In genomic region chr3:71247221-71247947, GRCh38 we compare ENCODE assay signal across 10 cellular contexts.
DNase-seq lines count a peak whose midpoint lies in the region; ATAC-seq and TF ChIP-seq lines count a peak whose summit lies in the region.
"Had no signal": no experiment of that assay in that cellular context is flagged by ENCODE, and none has a peak within 500 bp of the region (broad histone marks: within the 10 kb centered on the region; RNA-seq: fewer than 3 reads in every experiment).

No MANE protein-coding gene starts in this region.

- H3K9me2 ChIP-seq in OCI-LY7 (ENCODE audit: insufficient read depth, low read length) = no peaks in the 10 kb centered on the region

- no peaks in the 10 kb centered on the region for H3K27me3 Mint-ChIP-seq in activated CD4-positive, alpha-beta T cell treated with anti-CD3 and anti-CD28 coated beads for 36 hours

- H2AFZ ChIP-seq in OCI-LY7 (ENCODE audit: low read length) = no peak overlapping the region

- DNase-seq in activated CD4-positive, alpha-beta T cell treated with anti-CD3 and anti-CD28 coated beads for 36 hours = no peak
- no peak for DNase-seq in activated CD4-positive, alpha-beta T cell treated with anti-CD3 and anti-CD28 coated beads for 1 hour
- peak; percentile 33 for DNase-seq in OCI-LY7 (ENCODE audit: low spot score)
- peak; percentile 15 for DNase-seq in germinal center (ENCODE audit: low spot score)
- no peak for DNase-seq in vagina (ENCODE audit: extremely low spot score in 2 of 2)
- no peak for DNase-seq in posterior vena cava (ENCODE audit: low spot score)
- DNase-seq in foreskin melanocyte = no peak
- DNase-seq: activated CD4-positive, alpha-beta T cell treated with anti-CD3 and anti-CD28 coated beads, Interleukin-2, amount 50 U/mL, for 4 hours had no signal

- H3K36me3 ChIP-seq in OCI-LY7 (ENCODE audit: insufficient read depth, low read length) (no peaks in the 10 kb centered on the region), stomach smooth muscle (ENCODE audit: control insufficient read depth in 2 of 2, insufficient read depth in 2 of 2, low read length in 2 of 2) (no peaks in the 10 kb centered on the region), vagina (no peaks in the 10 kb centered on the region)
- H3K36me3 ChIP-seq: BLaER1 treated with 17β-estradiol and CSF1 and Interleukin-3, amounts not matched to agents 10 nM and 100 nM had no signal

- POLR2A ChIA-PET in activated CD4-positive, alpha-beta T cell treated with anti-CD3 and anti-CD28 coated beads for 36 hours (lab: Charles Lee) = no interaction called here
- POLR2A ChIA-PET in OCI-LY7 (lab: Charles Lee) = interaction anchor here (1.1 kb wide), 1 partner anchor 11 kb away, joined by 3 read pairs; no protein-coding TSS in a partner anchor

- H3K9me3 ChIP-seq in OCI-LY7 (ENCODE audit: low read length) (no peaks in the 10 kb centered on the region), stomach smooth muscle (ENCODE audit: control insufficient read depth in 2 of 2, low read length in 2 of 2) (no peaks in the 10 kb centered on the region), vagina (no peaks in the 10 kb centered on the region)
- H3K9me3 ChIP-seq: BLaER1 treated with 17β-estradiol and CSF1 and Interleukin-3, amounts not matched to agents 10 nM and 100 nM had no signal

- ATAC-seq in activated CD4-positive, alpha-beta T cell treated with anti-CD3 and anti-CD28 coated beads for 36 hours = peak; percentile 67

- H3K79me2 ChIP-seq in OCI-LY7 (ENCODE audit: insufficient read depth, low read depth, low read length) = no peaks in the 10 kb centered on the region

- TF ChIP-seq CTCF in OCI-LY7 (conservative IDR thresholded peaks at IDR 0.05; ENCODE audit: low read length) = peak; percentile 29; the same call in 1 of the 2 replicates
- no peak for TF ChIP-seq CTCF in vagina (IDR thresholded peaks at IDR 0.05)

- H3K4me3 ChIP-seq in OCI-LY7 (ENCODE audit: low read depth, low read length, poor library complexity, severe bottlenecking) (no peak overlapping the region), stomach smooth muscle (ENCODE audit: low read length in 2 of 2) (no peak overlapping the region), vagina (no peak overlapping the region)
- H3K4me3 ChIP-seq: BLaER1 treated with 17β-estradiol and CSF1 and Interleukin-3, amounts not matched to agents 10 nM and 100 nM had no signal

- BruUV-seq in OCI-LY7 (replicated peaks; lab: Mats Ljungman, UMichigan) = no TSS peak

- H3K27ac Mint-ChIP-seq in activated CD4-positive, alpha-beta T cell treated with anti-CD3 and anti-CD28 coated beads for 36 hours = no peak overlapping the region

- no peak overlapping the region for H3K27ac ChIP-seq in OCI-LY7 (ENCODE audit: low read depth, low read length, poor library complexity, severe bottlenecking)
- H3K27ac ChIP-seq in stomach smooth muscle (ENCODE audit: low read length) = peak overlapping the region; percentile 37
- no peak overlapping the region for H3K27ac ChIP-seq in vagina
- H3K27ac ChIP-seq: BLaER1 treated with 17β-estradiol and CSF1 and Interleukin-3, amounts not matched to agents 10 nM and 100 nM had no signal

- no peaks in the 10 kb centered on the region for H4K20me1 ChIP-seq in OCI-LY7 (ENCODE audit: insufficient read depth, low read length)
- H4K20me1 ChIP-seq: BLaER1 treated with 17β-estradiol and CSF1 and Interleukin-3, amounts not matched to agents 10 nM and 100 nM had no signal

- CTCF ChIA-PET in activated CD4-positive, alpha-beta T cell treated with anti-CD3 and anti-CD28 coated beads for 36 hours (lab: Charles Lee) = interaction anchor here (1.7 kb wide), 1 partner anchor 10 kb away, joined by 6 read pairs; no protein-coding TSS in a partner anchor
- CTCF ChIA-PET in OCI-LY7 (lab: Charles Lee; ENCODE audit: unreplicated experiment) = no interaction called here

- H3K4me1 ChIP-seq in OCI-LY7 (ENCODE audit: insufficient read depth, low read length, poor library complexity, severe bottlenecking) = no peaks in the 10 kb centered on the region
- H3K4me1 ChIP-seq in stomach smooth muscle (ENCODE audit: control insufficient read depth, insufficient read depth, low read length) = peaks cover 26% of the 10 kb centered on the region
- peaks cover 21% of the 10 kb centered on the region for H3K4me1 ChIP-seq in vagina

- peaks cover 3% of the 10 kb centered on the region for H3K9me3 Mint-ChIP-seq in activated CD4-positive, alpha-beta T cell treated with anti-CD3 and anti-CD28 coated beads for 36 hours (ENCODE audit: low read depth)

- H3K27me3 ChIP-seq in stomach smooth muscle (ENCODE audit: control insufficient read depth in 1 of 2, insufficient read depth in 2 of 2, low read length in 2 of 2) = no peaks in the 10 kb centered on the region
- H3K27me3 ChIP-seq in vagina = no peaks in the 10 kb centered on the region
- H3K27me3 ChIP-seq: BLaER1 treated with 17β-estradiol and CSF1 and Interleukin-3, amounts not matched to agents 10 nM and 100 nM had no signal

- intact Hi-C loops in activated CD4-positive, alpha-beta T cell treated with anti-CD3 and anti-CD28 coated beads for 36 hours (cut with DNase I, micrococcal nuclease) = no loop called here
- intact Hi-C loops in OCI-LY7 (cut with micrococcal nuclease; ENCODE audit: unreplicated experiment) (loop anchor here (5.0 to 10.0 kb wide), 2 partner anchors 267 to 340 kb away; no protein-coding TSS in a partner anchor), vagina (cut with DNase I) (loop anchor here (10.0 kb wide), 1 partner anchor 123 kb away; no protein-coding TSS in a partner anchor), posterior vena cava (cut with DNase I) (loop anchor here in 1 of 2 donors (5.0 to 10.0 kb wide), 2 partner anchors 113 to 335 kb away; partner anchors contain the start of gene FOXP1)

- no peak overlapping the region for H3K9ac ChIP-seq in stomach smooth muscle (ENCODE audit: low read length in 2 of 2)
- H3K9ac ChIP-seq: BLaER1 treated with 17β-estradiol and CSF1 and Interleukin-3, amounts not matched to agents 10 nM and 100 nM had no signal

- no peak for TF ChIP-seq POLR2A in vagina (IDR thresholded peaks at IDR 0.05)

- H3K4me1 Mint-ChIP-seq in activated CD4-positive, alpha-beta T cell treated with anti-CD3 and anti-CD28 coated beads for 36 hours = peaks cover 74% of the 10 kb centered on the region

- H3K36me3 Mint-ChIP-seq in activated CD4-positive, alpha-beta T cell treated with anti-CD3 and anti-CD28 coated beads for 36 hours (ENCODE audit: low read depth) = peaks cover 14% of the 10 kb centered on the region

- H3K4me3 Mint-ChIP-seq in activated CD4-positive, alpha-beta T cell treated with anti-CD3 and anti-CD28 coated beads for 36 hours = no peak overlapping the region

- no peak overlapping the region for H3K4me2 ChIP-seq in OCI-LY7 (ENCODE audit: low read length)
- H3K4me2 ChIP-seq: BLaER1 treated with 17β-estradiol and CSF1 and Interleukin-3, amounts not matched to agents 10 nM and 100 nM had no signal

Comparison
In these comparisons a context has a peak if more than half of its experiments do, and no peak if none do; other contexts are left out.
1. DNase-seq: peak in OCI-LY7 (single experiment) and germinal center (single experiment); none in activated CD4-positive, alpha-beta T cell treated with anti-CD3 and anti-CD28 coated beads for 36 hours (single experiment), activated CD4-positive, alpha-beta T cell treated with anti-CD3 and anti-CD28 coated beads for 1 hour (single experiment), vagina (0 of 2), posterior vena cava (single experiment) and foreskin melanocyte (single experiment).
2. intact Hi-C loops: an anchor here in OCI-LY7 (5.0 to 10.0 kb wide) and vagina (10.0 kb wide); none called in activated CD4-positive, alpha-beta T cell treated with anti-CD3 and anti-CD28 coated beads for 36 hours.